ENCODE assay signal across 8 cellular contexts in genomic region chr17:32342603-32343325, GRCh38. TPM values are rescaled to one million over a fixed set of nuclear protein-coding genes. Genes with fewer than 3 reads are reported as not detected.
DNase-seq lines count a peak whose midpoint lies in the region; ATAC-seq, FAIRE-seq and TF ChIP-seq lines count a peak whose summit lies in the region.

No MANE protein-coding gene starts in this region.

- no peak overlapping the region for H2AFZ ChIP-seq in H9 (ENCODE audit: low read length)

- peaks cover 0 to 13% of the 10 kb centered on the region in 2 donors for H3K36me3 ChIP-seq in gastrocnemius medialis

- peak overlapping the region; percentile 41 for H3K4me2 ChIP-seq in H9 (ENCODE audit: insufficient read depth, insufficient read length, low read length)

- no peaks in the 10 kb centered on the region for H3K27me3 Mint-ChIP-seq in H9 (ENCODE audit: low read depth)

- no peak overlapping the region for H3K27ac ChIP-seq in H9 (ENCODE audit: insufficient read length, low read depth, low read length)
- H3K27ac ChIP-seq in RWPE1 = peak overlapping the region; percentile 93
- H3K27ac ChIP-seq in gastrocnemius medialis = peak overlapping the region; percentile 76 to 81 (median 80)

- CTCF ChIA-PET in RWPE1 (lab: Yijun Ruan, JAX) = no interaction called here

- DNase-seq in H9 = no peak
- no peak for DNase-seq in RWPE1 (ENCODE audit: low spot score)
- peak; percentile 23 to 35 for DNase-seq in erythroblast (lab: John Stamatoyannopoulos, UW)
- DNase-seq in gastrocnemius medialis = no peak
- DNase-seq in activated gamma-delta T cell (lab: John Stamatoyannopoulos, UW) = no peak
- DNase-seq in GM12892 (ENCODE audit: insufficient read length) = no peak
- no peak for DNase-seq in NCI-H2081 (lab: John Stamatoyannopoulos, UW)

- POLR2A ChIA-PET in RWPE1 (lab: Yijun Ruan, JAX; ENCODE audit: low non-redundant PET) = no interaction called here

- H2BK15ac ChIP-seq in H9 (ENCODE audit: low read depth, low read length) = no peak overlapping the region

- no peak overlapping the region for H3K23ac ChIP-seq in H9 (ENCODE audit: insufficient read length, low read depth, low read length)

- no peak overlapping the region for H3K4ac ChIP-seq in H9 (ENCODE audit: low read depth, low read length)

- intact Hi-C loops in gastrocnemius medialis (cut with DNase I; ENCODE audit: low total_unique reads) = loop anchor here (5.0 kb wide), 1 partner anchor 105 kb away; no protein-coding TSS in a partner anchor

- TF ChIP-seq CTCF in H9 (conservative IDR thresholded peaks at IDR 0.05) = no peak
- no peak for TF ChIP-seq CTCF in RWPE1 (conservative IDR thresholded peaks at IDR 0.05; ENCODE audit: low read depth)
- TF ChIP-seq CTCF in gastrocnemius medialis (IDR thresholded peaks at IDR 0.05 in 4 of 5, conservative IDR thresholded peaks at IDR 0.05 in 1 of 5) = no peak

- H3K9ac ChIP-seq in H9 (ENCODE audit: extremely low read depth, insufficient read length, low read length) = no peak overlapping the region

- no peak overlapping the region for H2BK120ac ChIP-seq in H9 (ENCODE audit: low read depth, low read length, poor library complexity, severe bottlenecking)

- no peak for TF ChIP-seq POLR2A in erythroblast (IDR thresholded peaks at IDR 0.05; ENCODE audit: low read length)
- no peak for TF ChIP-seq POLR2A in gastrocnemius medialis (IDR thresholded peaks at IDR 0.05)
- no peak for TF ChIP-seq POLR2A in GM12892 (IDR thresholded peaks at IDR 0.05; ENCODE audit: low read depth, low read length)

- H4K8ac ChIP-seq in H9 (replicated peaks; ENCODE audit: insufficient read length, low read depth, low read length) = no peak overlapping the region

- H2BK12ac ChIP-seq in H9 (ENCODE audit: insufficient read length, low read depth, low read length) = no peak overlapping the region

- H3K27ac Mint-ChIP-seq in H9 = peak overlapping the region in 1 of 3 experiments; percentile 88; a peak in 1 of 7 replicates

- FAIRE-seq in GM12892 (lab: Jason Lieb, UNC) = no peak

- H3K9me3 Mint-ChIP-seq in H9 = no peaks in the 10 kb centered on the region

- H4K5ac ChIP-seq in H9 (ENCODE audit: insufficient read length, low read depth, low read length) = no peak overlapping the region

- in situ Hi-C loops in gastrocnemius medialis (cut with MboI; ENCODE audit: low sequenced_read_pairs in 4 of 4) = loop anchor here in 1 of 4 donors (25.0 kb wide), 1 partner anchor 330 kb away; the partner anchor contains the start of gene LRRC37B

- H4K20me1 ChIP-seq in H9 (ENCODE audit: control insufficient read depth, insufficient read depth, insufficient read length) = no peaks in the 10 kb centered on the region

- H3K27me3 ChIP-seq in H9 (ENCODE audit: insufficient read depth, low read length) (no peaks in the 10 kb centered on the region), gastrocnemius medialis (no peaks in the 10 kb centered on the region)

- no peak overlapping the region for H2BK20ac ChIP-seq in H9 (ENCODE audit: low read depth, low read length, poor library complexity, severe bottlenecking)

- H2AK5ac ChIP-seq in H9 (ENCODE audit: insufficient read length, low read length) = no peak overlapping the region

- no peaks in the 10 kb centered on the region for H3K79me1 ChIP-seq in H9 (ENCODE audit: insufficient read depth, low read depth, low read length, poor library complexity, severe bottlenecking)

- no peak overlapping the region for H4K91ac ChIP-seq in H9 (ENCODE audit: insufficient read length, low read depth, low read length)

- peak overlapping the region; percentile 63 to 79 (median 70) for H3K4me3 ChIP-seq in gastrocnemius medialis

- H3K4me1 ChIP-seq in H9 (ENCODE audit: insufficient read depth, low read length) = peaks cover 3% of the 10 kb centered on the region; the same call in 1 of the 2 replicates
- H3K4me1 ChIP-seq in gastrocnemius medialis = peaks cover 0 to 18% of the 10 kb centered on the region in 2 donors

- WGBS in H9 (ENCODE audit: extremely low coverage, insufficient read length, low lambda C conversion rate) = no CpG with 5 or more reads among the region's 14 CpGs

- H3K18ac ChIP-seq in H9 (ENCODE audit: insufficient read length, low read depth, low read length) = no peak overlapping the region

- peaks cover 11 to 16% of the 10 kb centered on the region in 2 experiments for H3K4me1 Mint-ChIP-seq in H9

- no peak overlapping the region for H2BK5ac ChIP-seq in H9 (ENCODE audit: insufficient read length, low read length)

- H3T11ph ChIP-seq in H9 (ENCODE audit: low read length) = no peak overlapping the region

- H3K36me3 Mint-ChIP-seq in H9 (ENCODE audit: insufficient read depth in 1 of 3, low read depth in 3 of 3) = peaks cover 2 to 23% (median 20%) of the 10 kb centered on the region in 3 experiments; a peak in 6 of 7 replicates

- no peak overlapping the region for H3K14ac ChIP-seq in H9 (ENCODE audit: insufficient read depth, low read length)

- H3K4me3 Mint-ChIP-seq in H9 = peak overlapping the region; percentile 96 to 99

- no peaks in the 10 kb centered on the region for H3K9me3 ChIP-seq in H9 (ENCODE audit: control insufficient read depth, low read depth, low read length)
- no peaks in the 10 kb centered on the region for H3K9me3 ChIP-seq in gastrocnemius medialis

- H3K23me2 ChIP-seq in H9 (ENCODE audit: insufficient read length, low read depth, low read length, poor library complexity, severe bottlenecking) = peaks cover 4% of the 10 kb centered on the region

- no peak overlapping the region for H3K56ac ChIP-seq in H9 (ENCODE audit: insufficient read length, low read depth, low read length)

- no peaks in the 10 kb centered on the region for H3K79me2 ChIP-seq in H9 (ENCODE audit: insufficient read depth, low read length)

- ATAC-seq in gastrocnemius medialis (no peak), HG03139 (IDR thresholded peaks at IDR 0.05; ENCODE audit: unreplicated experiment) (no peak)

RNA-seq across cellular contexts. Expression of gene C17orf75, which starts 0.8 kb away (rescaled TPM):
- total RNA-seq in H9 (2021) (37.4 and 40.4 TPM in 2 replicates), gastrocnemius medialis (1 to 10 TPM; 4.1 to 8.9 (median 7.7) TPM)
- polyA plus RNA-seq in GM12892 (2012; ENCODE audit: missing spikeins) = 26.7 TPM

RNA-seq across cellular contexts. Expression of gene ZNF207, which starts 7.2 kb away (rescaled TPM):
- total RNA-seq in H9 (2021) (283 and 296 TPM in 2 replicates), gastrocnemius medialis (100 to 1,000 TPM in 1 of 4 donors, 10 to 100 TPM in 3; 51.4 to 126 (median 82.4) TPM)
- polyA plus RNA-seq in GM12892 (2012; ENCODE audit: missing spikeins) = 149 TPM

Comparison
In these comparisons a context has a peak if more than half of its experiments do, and no peak if none do; other contexts are left out.
1. DNase-seq: peak in erythroblast (2 of 2); none in H9 (single experiment), RWPE1 (single experiment), gastrocnemius medialis (0 of 2), activated gamma-delta T cell (single experiment), GM12892 (single experiment) and NCI-H2081 (0 of 2).